10 cellular contexts compared by ENCODE assay signal in the genomic region with DNA sequence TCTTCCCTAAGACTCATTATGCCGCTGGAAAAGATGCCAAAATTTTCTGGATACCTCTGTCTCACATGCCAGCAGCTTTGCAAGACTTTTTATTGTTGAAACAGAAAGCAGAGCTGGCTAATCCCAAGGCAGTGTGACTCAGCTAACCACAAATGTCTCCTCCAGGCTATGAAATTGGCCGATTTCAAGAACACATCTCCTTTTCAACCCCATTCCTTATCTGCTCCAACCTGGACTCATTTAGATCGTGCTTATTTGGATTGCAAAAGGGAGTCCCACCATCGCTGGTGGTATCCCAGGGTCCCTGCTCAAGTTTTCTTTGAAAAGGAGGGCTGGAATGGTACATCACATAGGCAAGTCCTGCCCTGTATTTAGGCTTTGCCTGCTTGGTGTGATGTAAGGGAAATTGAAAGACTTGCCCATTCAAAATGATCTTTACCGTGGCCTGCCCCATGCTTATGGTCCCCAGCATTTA. TPM values are rescaled to one million over a fixed set of nuclear protein-coding genes. Genes with fewer than 3 reads are reported as not detected.
DNase-seq lines count a peak whose midpoint lies in the region; ATAC-seq and TF ChIP-seq lines count a peak whose summit lies in the region.
"Had no signal": no experiment of that assay in that cellular context is flagged by ENCODE, and none has a peak within 500 bp of the region (broad histone marks: within the 10 kb centered on the region; RNA-seq: fewer than 3 reads in every experiment).

No MANE protein-coding gene starts in this region.

- no peak for TF ChIP-seq EP300 in suprapubic skin (IDR thresholded peaks at IDR 0.05)

- TF ChIP-seq CTCF in left ventricle myocardium inferior (IDR thresholded peaks at IDR 0.05; ENCODE audit: borderline replicate concordance) (no peak), suprapubic skin (IDR thresholded peaks at IDR 0.05) (no peak)

- no peak overlapping the region for H3K4me3 ChIP-seq in left ventricle myocardium inferior
- no peak overlapping the region for H3K4me3 ChIP-seq in suprapubic skin
- H3K4me3 ChIP-seq: pancreas had no signal

- peak; percentile 32 for ATAC-seq in Right ventricle myocardium inferior
- peak; percentile 70 for ATAC-seq in esophagus mucosa
- ATAC-seq in GM19395 (IDR thresholded peaks at IDR 0.05; ENCODE audit: unreplicated experiment): no peak
- no peak for ATAC-seq in HG02938 (IDR thresholded peaks at IDR 0.05; ENCODE audit: unreplicated experiment)

- DNase-seq in Right ventricle myocardium inferior (ENCODE audit: missing footprints): no peak
- no peak for DNase-seq in left ventricle myocardium inferior
- peak; percentile 14 for DNase-seq in RKO (ENCODE audit: low spot score)
- no peak for DNase-seq in suprapubic skin (ENCODE audit: low spot score in 2 of 2)
- no peak for DNase-seq in NCI-H2029 (lab: John Stamatoyannopoulos, UW)
- DNase-seq: DND-41, pancreas had no signal

- H3K27ac ChIP-seq in left ventricle myocardium inferior (replicated peaks) (no peak overlapping the region), suprapubic skin (peak overlapping the region; percentile 26)
- H3K27ac ChIP-seq: pancreas had no signal

- WGBS in suprapubic skin: 36% methylated on average over 5 of the region's 5 CpGs

- H3K9me3 ChIP-seq in left ventricle myocardium inferior (replicated peaks) (no peaks in the 10 kb centered on the region), suprapubic skin (no peaks in the 10 kb centered on the region)
- H3K9me3 ChIP-seq: pancreas had no signal

- H3K4me1 ChIP-seq in left ventricle myocardium inferior (peaks cover 17% of the 10 kb centered on the region), suprapubic skin (peaks cover 17% of the 10 kb centered on the region)

- TF ChIP-seq POLR2A in suprapubic skin (IDR thresholded peaks at IDR 0.05): no peak

- no peaks in the 10 kb centered on the region for H3K36me3 ChIP-seq in left ventricle myocardium inferior
- H3K36me3 ChIP-seq in suprapubic skin: no peaks in the 10 kb centered on the region
- H3K36me3 ChIP-seq: pancreas had no signal

- no peaks in the 10 kb centered on the region for H3K27me3 ChIP-seq in left ventricle myocardium inferior (ENCODE audit: low read depth)
- no peaks in the 10 kb centered on the region for H3K27me3 ChIP-seq in suprapubic skin
- H3K27me3 ChIP-seq: pancreas had no signal

- intact Hi-C loops in Right ventricle myocardium inferior (cut with DNase I): no loop called here
- intact Hi-C loops in left ventricle myocardium inferior (cut with micrococcal nuclease): no loop called here

RNA-seq across cellular contexts. Expression of gene DHRS9, which starts 26.3 kb away (rescaled TPM):
- 0.81 TPM for total RNA-seq in Right ventricle myocardium inferior
- 7.3 TPM for total RNA-seq in left ventricle myocardium inferior
- 23.8 TPM for total RNA-seq in esophagus mucosa
- 1 to 10 TPM; 2.0 to 3.9 (median 2.3) TPM for total RNA-seq in suprapubic skin

Comparison
In these comparisons a context has a peak if more than half of its experiments do, and no peak if none do; other contexts are left out.
1. ATAC-seq: peak in Right ventricle myocardium inferior (single experiment) and esophagus mucosa (single experiment); none in GM19395 (single experiment) and HG02938 (single experiment).